ENCODE assay signal across 17 cellular contexts in the genomic region with DNA sequence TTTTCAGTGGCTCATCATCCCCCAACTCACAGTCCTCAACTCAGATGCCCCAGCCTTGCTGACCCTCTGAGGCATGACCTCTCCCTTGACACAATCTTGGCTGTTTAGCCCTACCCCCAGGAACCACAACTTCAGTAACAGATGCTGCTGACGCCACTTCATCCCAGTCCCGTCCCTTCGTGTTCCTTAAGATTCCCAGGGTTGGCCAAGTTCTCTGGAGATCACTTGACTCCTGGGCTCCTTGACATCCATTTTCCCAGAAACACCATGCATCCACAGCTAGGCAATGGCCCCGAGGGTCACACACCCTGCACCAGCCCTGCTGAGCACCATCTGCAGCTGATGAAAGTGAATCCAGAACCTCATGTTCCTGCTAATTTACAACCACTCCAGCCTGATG. TPM values are rescaled to one million over a fixed set of nuclear protein-coding genes. Genes with fewer than 3 reads are reported as not detected.
DNase-seq lines count a peak whose midpoint lies in the region; ATAC-seq and TF ChIP-seq lines count a peak whose summit lies in the region.
"Had no signal": no experiment of that assay in that cellular context is flagged by ENCODE, and none has a peak within 500 bp of the region (broad histone marks: within the 10 kb centered on the region; RNA-seq: fewer than 3 reads in every experiment).

No MANE protein-coding gene starts in this region.

- peak; percentile 52 for DNase-seq in EH (ENCODE audit: low read depth)
- no peak for DNase-seq in T-helper 17 cell
- DNase-seq in left ventricle myocardium superior, result peak; percentile 35
- DNase-seq in psoas muscle, result no peak
- no peak for DNase-seq in activated T-helper 1 cell treated with anti-CD3 and anti-CD28 coated beads, Interleukin-12 subunit alpha, Interleukin-12 subunit beta, Interleukin-2, Interleukin-4 antibody, amounts not matched to agents 30 ng/mL and 10 ng/mL and 1 ng/mL, durations not matched to agents 14 hours and 24 hours and 36 hours (ENCODE audit: low spot score)
- DNase-seq in OCI-M2 (lab: John Stamatoyannopoulos, UW; ENCODE audit: unreplicated experiment), result no peak
- DNase-seq: DMS79, NCI-H1092 treated with DMSO at 0.1 percent for 48 hours, NCI-H2081 treated with DMSO at 0.1 percent for 48 hours, NCI-H446 treated with DMSO at 0.1 percent for 48 hours, NCI-H69, SIG-M5 had no signal

- no peaks in the 10 kb centered on the region for H3K36me3 ChIP-seq in psoas muscle (ENCODE audit: insufficient read depth in 1 of 2, low read depth in 1 of 2)

- no peak for ATAC-seq in T-helper 17 cell
- ATAC-seq in left ventricle myocardium superior, result peak; percentile 74
- ATAC-seq in psoas muscle, result peak in 2 of 4 donors; percentile 7 to 27
- ATAC-seq in HG02885 (IDR thresholded peaks at IDR 0.05; ENCODE audit: poor library complexity, unreplicated experiment), result no peak
- ATAC-seq: SK-N-SH treated with all-trans-retinoic acid at 6 μM for 48 hours had no signal

- TF ChIP-seq CTCF in psoas muscle (IDR thresholded peaks at IDR 0.05), result no peak

- H3K27ac ChIP-seq in psoas muscle, result peak overlapping the region; percentile 36
- H3K27ac ChIP-seq: C4-2B had no signal

- peak overlapping the region; percentile 49 for H3K4me3 Mint-ChIP-seq in T-helper 17 cell
- no peak overlapping the region for H3K4me3 Mint-ChIP-seq in activated T-helper 1 cell treated with anti-CD3 and anti-CD28 coated beads, Interleukin-12 subunit alpha, Interleukin-12 subunit beta, Interleukin-2, Interleukin-4 antibody, amounts not matched to agents 30 ng/mL and 10 ng/mL and 1 ng/mL, durations not matched to agents 14 hours and 24 hours and 36 hours

- no peaks in the 10 kb centered on the region for H3K9me3 Mint-ChIP-seq in activated T-helper 1 cell treated with anti-CD3 and anti-CD28 coated beads, Interleukin-12 subunit alpha, Interleukin-12 subunit beta, Interleukin-2, Interleukin-4 antibody, amounts not matched to agents 30 ng/mL and 10 ng/mL and 1 ng/mL, durations not matched to agents 14 hours and 24 hours and 36 hours

- no peaks in the 10 kb centered on the region for H3K9me3 ChIP-seq in T-helper 17 cell (ENCODE audit: control insufficient read depth, low read length, poor library complexity, severe bottlenecking)
- no peaks in the 10 kb centered on the region for H3K9me3 ChIP-seq in psoas muscle

- H3K27me3 Mint-ChIP-seq in T-helper 17 cell, result peaks cover 61% of the 10 kb centered on the region
- peaks cover 18% of the 10 kb centered on the region for H3K27me3 Mint-ChIP-seq in activated T-helper 1 cell treated with anti-CD3 and anti-CD28 coated beads, Interleukin-12 subunit alpha, Interleukin-12 subunit beta, Interleukin-2, Interleukin-4 antibody, amounts not matched to agents 30 ng/mL and 10 ng/mL and 1 ng/mL, durations not matched to agents 14 hours and 24 hours and 36 hours (ENCODE audit: insufficient read depth)

- H3K36me3 Mint-ChIP-seq in T-helper 17 cell (ENCODE audit: low read depth), result peaks cover 4% of the 10 kb centered on the region
- no peaks in the 10 kb centered on the region for H3K36me3 Mint-ChIP-seq in activated T-helper 1 cell treated with anti-CD3 and anti-CD28 coated beads, Interleukin-12 subunit alpha, Interleukin-12 subunit beta, Interleukin-2, Interleukin-4 antibody, amounts not matched to agents 30 ng/mL and 10 ng/mL and 1 ng/mL, durations not matched to agents 14 hours and 24 hours and 36 hours (ENCODE audit: low read depth)

- peaks cover 13% of the 10 kb centered on the region for H3K4me1 ChIP-seq in psoas muscle

- H3K27ac Mint-ChIP-seq in T-helper 17 cell, result no peak overlapping the region
- no peak overlapping the region for H3K27ac Mint-ChIP-seq in activated T-helper 1 cell treated with anti-CD3 and anti-CD28 coated beads, Interleukin-12 subunit alpha, Interleukin-12 subunit beta, Interleukin-2, Interleukin-4 antibody, amounts not matched to agents 30 ng/mL and 10 ng/mL and 1 ng/mL, durations not matched to agents 14 hours and 24 hours and 36 hours

- H3K4me1 Mint-ChIP-seq in T-helper 17 cell, result peaks cover 4% of the 10 kb centered on the region
- no peaks in the 10 kb centered on the region for H3K4me1 Mint-ChIP-seq in activated T-helper 1 cell treated with anti-CD3 and anti-CD28 coated beads, Interleukin-12 subunit alpha, Interleukin-12 subunit beta, Interleukin-2, Interleukin-4 antibody, amounts not matched to agents 30 ng/mL and 10 ng/mL and 1 ng/mL, durations not matched to agents 14 hours and 24 hours and 36 hours (ENCODE audit: low read depth)

- intact Hi-C loops in left ventricle myocardium superior (cut with micrococcal nuclease), result no loop called here
- intact Hi-C loops in psoas muscle (cut with DNase I), result no loop called here
- intact Hi-C loops in activated T-helper 1 cell treated with anti-CD3 and anti-CD28 coated beads, Interleukin-12 subunit alpha, Interleukin-12 subunit beta, Interleukin-2, Interleukin-4 antibody, amounts not matched to agents 30 ng/mL and 10 ng/mL and 1 ng/mL, durations not matched to agents 14 hours and 24 hours and 36 hours (cut with micrococcal nuclease), result no loop called here

- WGBS in psoas muscle, 3 donors, result 56 to 67% (median 58%) methylated on average over 4 of the region's 4 CpGs

- no peak overlapping the region for H3K4me3 ChIP-seq in psoas muscle

- peaks cover 0 to 3% (median 0%) of the 10 kb centered on the region in 3 donors for H3K27me3 ChIP-seq in psoas muscle (ENCODE audit: insufficient read depth in 3 of 3, low read length in 2 of 3)

RNA-seq across cellular contexts. Expression of a gene that starts 6.9 kb away (rescaled TPM):
- total RNA-seq in T-helper 17 cell, result not detected
- total RNA-seq in left ventricle myocardium superior, result not detected
- total RNA-seq in psoas muscle, result 1 to 10 TPM in 1 of 4 donors, under 1 TPM in 2, not detected in 1; 0.21 to 4.0 (median 0.32) TPM
- polyA plus RNA-seq in psoas muscle, result under 1 TPM in 2 of 3 donors, not detected in 1; 0.08 to 0.66 TPM
- total RNA-seq in activated T-helper 1 cell treated with anti-CD3 and anti-CD28 coated beads, Interleukin-12 subunit alpha, Interleukin-12 subunit beta, Interleukin-2, Interleukin-4 antibody, amounts not matched to agents 30 ng/mL and 10 ng/mL and 1 ng/mL, durations not matched to agents 14 hours and 24 hours and 36 hours, result not detected in 2 replicates
- total RNA-seq: A673, LHCN-M2 had no signal

RNA-seq across cellular contexts. Expression of a gene that starts 25.2 kb away (rescaled TPM):
- not detected for total RNA-seq in T-helper 17 cell
- total RNA-seq in left ventricle myocardium superior, result not detected
- not detected for total RNA-seq in psoas muscle
- polyA plus RNA-seq in psoas muscle, result under 1 TPM in 2 of 3 donors, not detected in 1; 0.23 to 0.85 TPM
- not detected in 2 replicates for total RNA-seq in activated T-helper 1 cell treated with anti-CD3 and anti-CD28 coated beads, Interleukin-12 subunit alpha, Interleukin-12 subunit beta, Interleukin-2, Interleukin-4 antibody, amounts not matched to agents 30 ng/mL and 10 ng/mL and 1 ng/mL, durations not matched to agents 14 hours and 24 hours and 36 hours
- total RNA-seq: A673, LHCN-M2 had no signal

RNA-seq across cellular contexts. Expression of a gene that starts 49.8 kb away (rescaled TPM):
- total RNA-seq in T-helper 17 cell, result 10 to 100 TPM; 25.8 to 29.7 TPM
- total RNA-seq in left ventricle myocardium superior, result 104 TPM
- 100 to 1,000 TPM; 235 to 524 (median 312) TPM for total RNA-seq in psoas muscle
- 100 to 1,000 TPM in 2 of 3 donors, 10 to 100 TPM in 1; 43.2 to 276 (median 172) TPM for polyA plus RNA-seq in psoas muscle
- total RNA-seq in activated T-helper 1 cell treated with anti-CD3 and anti-CD28 coated beads, Interleukin-12 subunit alpha, Interleukin-12 subunit beta, Interleukin-2, Interleukin-4 antibody, amounts not matched to agents 30 ng/mL and 10 ng/mL and 1 ng/mL, durations not matched to agents 14 hours and 24 hours and 36 hours, result 38.8 and 42.1 TPM in 2 replicates

Comparison
In these comparisons a context has a peak if more than half of its experiments do, and no peak if none do; other contexts are left out.
1. DNase-seq: peak in EH (single experiment) and left ventricle myocardium superior (single experiment); none in T-helper 17 cell (0 of 3), psoas muscle (0 of 2), activated T-helper 1 cell treated with anti-CD3 and anti-CD28 coated beads, Interleukin-12 subunit alpha, Interleukin-12 subunit beta, Interleukin-2, Interleukin-4 antibody, amounts not matched to agents 30 ng/mL and 10 ng/mL and 1 ng/mL, durations not matched to agents 14 hours and 24 hours and 36 hours (single experiment) and OCI-M2 (single experiment).